ENCODE assay signal across 24 cellular contexts in the genomic region with DNA sequence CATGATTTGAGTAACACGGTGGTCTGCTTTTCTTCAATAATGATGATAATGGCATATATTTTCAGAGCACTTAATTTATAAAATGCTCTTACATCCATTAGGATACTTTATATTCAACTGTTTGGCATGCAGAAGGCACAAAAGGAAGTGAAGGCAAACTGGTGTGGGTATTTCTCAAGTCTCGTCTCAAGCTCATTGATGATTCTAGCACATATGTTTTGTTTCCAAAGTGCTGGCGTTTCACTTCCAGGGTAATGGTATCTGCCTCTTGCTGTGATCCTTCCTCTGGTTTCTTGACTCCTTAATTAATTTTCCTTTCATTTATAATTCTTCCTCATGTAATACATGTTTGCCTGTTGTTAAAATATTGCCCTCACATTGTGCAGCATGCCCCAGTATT.
DNase-seq lines count a peak whose midpoint lies in the region; ATAC-seq and TF ChIP-seq lines count a peak whose summit lies in the region.
"Had no signal": no experiment of that assay in that cellular context is flagged by ENCODE, and none has a peak within 500 bp of the region (broad histone marks: within the 10 kb centered on the region; RNA-seq: fewer than 3 reads in every experiment).

No MANE protein-coding gene starts in this region.

- no peaks in the 10 kb centered on the region for H3K36me3 Mint-ChIP-seq in activated T-cell treated with anti-CD3 and anti-CD28 coated beads, Interleukin-2, amount 50 U/mL, for 24 hours (ENCODE audit: low read depth)

- intact Hi-C loops in lower lobe of right lung (cut with DNase I) = no loop called here

- TF ChIP-seq EP300 in tibial nerve (IDR thresholded peaks at IDR 0.05) = no peak

- no peaks in the 10 kb centered on the region for H4K20me1 ChIP-seq in MM.1S (ENCODE audit: insufficient read depth, low read length)

- H3K27ac ChIP-seq in HL-60 (replicated peaks) (peak overlapping the region; percentile 6; the same call in 1 of the 2 replicates), lower lobe of right lung (peak overlapping the region; percentile 48), tibial nerve (peak overlapping the region in 3 of 4 donors; percentile 4 to 65 (median 60)), MM.1S (ENCODE audit: low read length) (no peak overlapping the region)
- H3K27ac ChIP-seq: SJSA1, VCaP had no signal

- H3K9me3 ChIP-seq in lower lobe of right lung (no peaks in the 10 kb centered on the region), tibial nerve (no peaks in the 10 kb centered on the region), MM.1S (replicated peaks; ENCODE audit: insufficient read depth, low read length) (no peaks in the 10 kb centered on the region)
- H3K9me3 ChIP-seq: gastrocnemius medialis, SJSA1 had no signal

- no peak overlapping the region for H3K9ac ChIP-seq in MM.1S (ENCODE audit: low read length)

- H3K4me2 ChIP-seq in MM.1S (ENCODE audit: low read depth, low read length) = no peak overlapping the region

- H3F3A ChIP-seq in MM.1S (ENCODE audit: insufficient read depth, low read length) = no peaks in the 10 kb centered on the region

- H3K27me3 Mint-ChIP-seq in activated T-cell treated with anti-CD3 and anti-CD28 coated beads, Interleukin-2, amount 50 U/mL, for 24 hours = no peaks in the 10 kb centered on the region
- H3K27me3 Mint-ChIP-seq: activated naive CD8-positive, alpha-beta T cell had no signal

- H3K4me3 ChIP-seq in HL-60 (replicated peaks; ENCODE audit: insufficient read depth, low read length) (no peak overlapping the region), lower lobe of right lung (no peak overlapping the region), tibial nerve (no peak overlapping the region), MM.1S (ENCODE audit: low read length) (no peak overlapping the region)
- H3K4me3 ChIP-seq: gastrocnemius medialis, SJSA1 had no signal

- no peak overlapping the region for H2AFZ ChIP-seq in MM.1S (ENCODE audit: low read length)

- no peaks in the 10 kb centered on the region for H3K9me2 ChIP-seq in MM.1S (replicated peaks; ENCODE audit: insufficient read depth, low read length)

- no peaks in the 10 kb centered on the region for H3K9me3 Mint-ChIP-seq in activated T-cell treated with anti-CD3 and anti-CD28 coated beads, Interleukin-2, amount 50 U/mL, for 24 hours

- no peaks in the 10 kb centered on the region for H3K36me3 ChIP-seq in lower lobe of right lung
- H3K36me3 ChIP-seq in tibial nerve = no peaks in the 10 kb centered on the region
- H3K36me3 ChIP-seq in MM.1S (replicated peaks; ENCODE audit: insufficient read depth, low read length) = no peaks in the 10 kb centered on the region
- H3K36me3 ChIP-seq: gastrocnemius medialis, SJSA1 had no signal

- TF ChIP-seq CTCF in HL-60 (IDR thresholded peaks at IDR 0.05; ENCODE audit: insufficient read depth, low read length) (no peak), lower lobe of right lung (IDR thresholded peaks at IDR 0.05) (no peak), tibial nerve (IDR thresholded peaks at IDR 0.05) (no peak), MM.1S (IDR thresholded peaks at IDR 0.05; ENCODE audit: low read length) (no peak)

- no peaks in the 10 kb centered on the region for H3K27me3 ChIP-seq in HL-60 (ENCODE audit: insufficient read depth, poor library complexity, severe bottlenecking)
- no peaks in the 10 kb centered on the region for H3K27me3 ChIP-seq in lower lobe of right lung (ENCODE audit: low read depth)
- no peaks in the 10 kb centered on the region for H3K27me3 ChIP-seq in tibial nerve
- no peaks in the 10 kb centered on the region for H3K27me3 ChIP-seq in MM.1S (replicated peaks; ENCODE audit: insufficient read depth, low read length)
- H3K27me3 ChIP-seq: gastrocnemius medialis had no signal

- H3K4me1 ChIP-seq in lower lobe of right lung (peaks cover 6% of the 10 kb centered on the region), tibial nerve (peaks cover 0 to 17% (median 0%) of the 10 kb centered on the region in 4 donors), MM.1S (ENCODE audit: low read length) (peaks cover 6% of the 10 kb centered on the region)
- H3K4me1 ChIP-seq: gastrocnemius medialis had no signal

- ATAC-seq in lower lobe of right lung (peak in 1 of 2 donors; percentile 13), GM18517 (IDR thresholded peaks at IDR 0.05; ENCODE audit: unreplicated experiment) (no peak)
- ATAC-seq: PC-3 had no signal

- DNase-seq in HL-60 (ENCODE audit: low read depth in 1 of 2, low spot score in 1 of 2) (peak in 1 of 2 experiments; percentile 17), dermis blood vessel endothelial cell (peak; percentile 15), lower lobe of right lung (no peak), tibial nerve (ENCODE audit: low spot score in 2 of 2) (no peak), MM.1S (no peak)
- no peak for DNase-seq in activated T-cell treated with anti-CD3 and anti-CD28 coated beads, Interleukin-2, amount 50 U/mL, for 24 hours
- DNase-seq: activated CD4-positive, alpha-beta T cell treated with anti-CD3 and anti-CD28 coated beads, Interleukin-2, amount 10 ng/mL, durations not matched to agents 24 days and 14 days; effector CD4-positive, alpha-beta T cell; KG1; NCI-H1092; NCI-H1930; NCI-H2227 treated with DMSO at 0.1 percent for 48 hours; NCI-H774; occipital lobe; PC-3; retina; stimulated activated CD4-positive, alpha-beta T cell treated with anti-CD3 and anti-CD28 coated beads, Interleukin-15, amount 100 ng/mL, for 24 hours; substantia nigra had no signal

- H3K79me2 ChIP-seq in MM.1S (ENCODE audit: low read length) = no peaks in the 10 kb centered on the region

- H3K4me3 Mint-ChIP-seq in activated T-cell treated with anti-CD3 and anti-CD28 coated beads, Interleukin-2, amount 50 U/mL, for 24 hours = no peak overlapping the region
- H3K4me3 Mint-ChIP-seq: activated CD4-positive, alpha-beta T cell treated with anti-CD3 and anti-CD28 coated beads, Interleukin-2, amount 10 ng/mL, durations not matched to agents 24 days and 14 days; activated naive CD8-positive, alpha-beta T cell; T-helper 1 cell treated with Interleukin-12 subunit alpha and Interleukin-12 subunit beta and Interleukin-4 antibody, amounts not matched to agents 30 μg/mL and 1 μg/mL, for 36 hours had no signal

- no peaks in the 10 kb centered on the region for H3K4me1 Mint-ChIP-seq in activated T-cell treated with anti-CD3 and anti-CD28 coated beads, Interleukin-2, amount 50 U/mL, for 24 hours (ENCODE audit: low read depth)
- H3K4me1 Mint-ChIP-seq: activated CD4-positive, alpha-beta T cell treated with anti-CD3 and anti-CD28 coated beads, Interleukin-2, amount 10 ng/mL, durations not matched to agents 24 days and 14 days had no signal

- WGBS in tibial nerve, 2 donors = 61 to 72% methylated on average over 3 of the region's 3 CpGs

- TF ChIP-seq POLR2A in tibial nerve (IDR thresholded peaks at IDR 0.05) = no peak

- no peak overlapping the region for H3K27ac Mint-ChIP-seq in activated T-cell treated with anti-CD3 and anti-CD28 coated beads, Interleukin-2, amount 50 U/mL, for 24 hours
- H3K27ac Mint-ChIP-seq: activated CD4-positive, alpha-beta T cell treated with anti-CD3 and anti-CD28 coated beads, Interleukin-2, amount 10 ng/mL, durations not matched to agents 24 days and 14 days; activated naive CD8-positive, alpha-beta T cell; T-helper 1 cell treated with Interleukin-12 subunit alpha and Interleukin-12 subunit beta and Interleukin-4 antibody, amounts not matched to agents 30 μg/mL and 1 μg/mL, for 36 hours had no signal
